15 cellular contexts compared by ENCODE assay signal in genomic region chr15:101120473-101120872, GRCh38.
DNase-seq lines count a peak whose midpoint lies in the region; ATAC-seq and TF ChIP-seq lines count a peak whose summit lies in the region.
"Had no signal": no experiment of that assay in that cellular context is flagged by ENCODE, and none has a peak within 500 bp of the region (broad histone marks: within the 10 kb centered on the region; RNA-seq: fewer than 3 reads in every experiment).

No MANE protein-coding gene starts in this region.

- H4K8ac ChIP-seq in neuronal stem cell (ENCODE audit: low read depth, low read length) = no peak overlapping the region

- no peaks in the 10 kb centered on the region for H3K36me3 ChIP-seq in BLaER1
- H3K36me3 ChIP-seq in H7 (replicated peaks; ENCODE audit: control insufficient read depth, insufficient read depth, low read length) = no peaks in the 10 kb centered on the region
- H3K36me3 ChIP-seq in neuronal stem cell (replicated peaks in 1 of 2; ENCODE audit: control insufficient read depth in 2 of 2, insufficient read depth in 2 of 2, low read length in 2 of 2) = no peaks in the 10 kb centered on the region
- H3K36me3 ChIP-seq: MG63 had no signal

- H2AK5ac ChIP-seq in neuronal stem cell (ENCODE audit: low read depth, low read length) = peak overlapping the region; percentile 95

- no CpG with 5 or more reads among the region's 6 CpGs for WGBS in neuronal stem cell (ENCODE audit: extremely low coverage in 2 of 2, insufficient read length in 2 of 2, insufficient replicate concordance in 1 of 2), 2 donors

- no peak for ATAC-seq in HG03460 (IDR thresholded peaks at IDR 0.05; ENCODE audit: unreplicated experiment)

- no peak overlapping the region for H3K18ac ChIP-seq in neuronal stem cell (ENCODE audit: low read length)

- H3K79me1 ChIP-seq in neuronal stem cell (ENCODE audit: low read depth, low read length) = peaks cover 2% of the 10 kb centered on the region

- H2AFZ ChIP-seq in neuronal stem cell (ENCODE audit: low read length) = no peak overlapping the region

- H2BK12ac ChIP-seq in neuronal stem cell (ENCODE audit: low read length) = no peak overlapping the region

- peak overlapping the region; percentile 4 for H2BK120ac ChIP-seq in neuronal stem cell (ENCODE audit: low read depth, low read length)

- no peak overlapping the region for H3K14ac ChIP-seq in neuronal stem cell (ENCODE audit: low read length)

- peak overlapping the region; percentile 82 for H3K9ac ChIP-seq in BLaER1
- peak overlapping the region; percentile 0 for H3K9ac ChIP-seq in neuronal stem cell (ENCODE audit: low read depth, low read length, poor library complexity)

- no peaks in the 10 kb centered on the region for H4K20me1 ChIP-seq in BLaER1

- TF ChIP-seq CTCF in coronary artery (IDR thresholded peaks at IDR 0.05) = no peak

- peak overlapping the region; percentile 32 for H2BK5ac ChIP-seq in neuronal stem cell (ENCODE audit: low read length)

- no peak overlapping the region for H3K23ac ChIP-seq in neuronal stem cell (ENCODE audit: low read depth, low read length, poor library complexity)

- H2BK15ac ChIP-seq in neuronal stem cell (ENCODE audit: low read length) = no peak overlapping the region

- H3K4me2 ChIP-seq in BLaER1 (peak overlapping the region; percentile 99), neuronal stem cell (ENCODE audit: insufficient read depth, low read length, poor library complexity, severe bottlenecking) (no peak overlapping the region)

- H3K4me1 ChIP-seq in BLaER1 = peaks cover 86% of the 10 kb centered on the region
- H3K4me1 ChIP-seq in neuronal stem cell (ENCODE audit: control insufficient read depth in 2 of 2, insufficient read depth in 1 of 2, low read depth in 1 of 2, low read length in 2 of 2) = peaks cover 7 to 28% of the 10 kb centered on the region in 2 donors

- H3K27me3 ChIP-seq in BLaER1 (no peaks in the 10 kb centered on the region), H7 (ENCODE audit: control insufficient read depth, insufficient read depth, low read length) (no peaks in the 10 kb centered on the region), neuronal stem cell (ENCODE audit: control insufficient read depth in 3 of 3, insufficient read depth in 3 of 3, low read depth in 1 of 3, low read length in 3 of 3) (peaks cover 0 to 5% (median 0%) of the 10 kb centered on the region in 3 experiments)
- H3K27me3 ChIP-seq: MG63 had no signal

- H3K4me3 ChIP-seq in BLaER1 (no peak overlapping the region), H7 (ENCODE audit: insufficient read depth, low read depth, low read length) (no peak overlapping the region), coronary artery (no peak overlapping the region), neuronal stem cell (ENCODE audit: low read length in 2 of 2) (no peak overlapping the region)
- H3K4me3 ChIP-seq: MG63 had no signal

- H3K9me3 ChIP-seq in BLaER1 (no peaks in the 10 kb centered on the region), neuronal stem cell (replicated peaks in 1 of 2; ENCODE audit: control insufficient read depth in 2 of 2, insufficient read depth in 1 of 2, low read depth in 1 of 2, low read length in 2 of 2) (no peaks in the 10 kb centered on the region)
- H3K9me3 ChIP-seq: MG63 had no signal

- no peak overlapping the region for H4K91ac ChIP-seq in neuronal stem cell (ENCODE audit: low read depth, low read length, poor library complexity)

- DNase-seq in H7 (peak; percentile 38), coronary artery (ENCODE audit: low spot score) (no peak), neuronal stem cell (ENCODE audit: low spot score) (no peak), NCI-H2227 treated with DMSO at 0.1 percent for 48 hours (lab: John Stamatoyannopoulos, UW) (no peak), dedifferentiated amniotic fluid mesenchymal stem cell (ENCODE audit: extremely low spot score) (no peak)
- DNase-seq: ACHN; CD8-positive, alpha-beta memory T cell; MG63; NCI-H187; NCI-H774; SHP77 treated with DMSO at 0.1 percent for 48 hours had no signal

- H3K27ac ChIP-seq in BLaER1 (peak overlapping the region; percentile 93), coronary artery (peak overlapping the region; percentile 81 to 84), neuronal stem cell (replicated peaks; ENCODE audit: low read length) (no peak overlapping the region)
- H3K27ac ChIP-seq: HL-60, KMS-11 had no signal

- no peak overlapping the region for H3K4ac ChIP-seq in neuronal stem cell (ENCODE audit: low read length)
